ENCODE assay signal across 1 cellular context in genomic region chr1:97174039-97174704, GRCh38.
TF ChIP-seq lines count a peak whose summit lies in the region.

No MANE protein-coding gene starts in this region.

TF ChIP-seq in WTC11, 78 proteins besides CTCF, POLR2A, EP300 and RAD21 (continued from another document):
- no peak for TF ChIP-seq ZNF281 (CRISPR knock-in tag; IDR thresholded peaks at IDR 0.05)
- no peak for TF ChIP-seq NFATC4 (CRISPR knock-in tag; IDR thresholded peaks at IDR 0.05)
- no peak for TF ChIP-seq ZNF512 (CRISPR knock-in tag; IDR thresholded peaks at IDR 0.05; ENCODE audit: borderline replicate concordance)
- TF ChIP-seq SMAD4 (CRISPR knock-in tag; IDR thresholded peaks at IDR 0.05): no peak
- no peak for TF ChIP-seq E2F5 (CRISPR knock-in tag; IDR thresholded peaks at IDR 0.05)
- TF ChIP-seq ZNF425 (CRISPR knock-in tag; conservative IDR thresholded peaks at IDR 0.05): no peak
- TF ChIP-seq IRF2 (CRISPR knock-in tag; IDR thresholded peaks at IDR 0.05; ENCODE audit: borderline replicate concordance, low read depth): no peak
